Comparison of ENCODE assay signal across 9 cellular contexts in genomic region chr2:95314964-95315611, GRCh38. TPM values are rescaled to one million over a fixed set of nuclear protein-coding genes. Genes with fewer than 3 reads are reported as not detected.
DNase-seq lines count a peak whose midpoint lies in the region; ATAC-seq, FAIRE-seq and TF ChIP-seq lines count a peak whose summit lies in the region.
"Had no signal": no experiment of that assay in that cellular context is flagged by ENCODE, and none has a peak within 500 bp of the region (broad histone marks: within the 10 kb centered on the region; RNA-seq: fewer than 3 reads in every experiment).

No MANE protein-coding gene starts in this region.

- in situ Hi-C loops in GM13976 (cut with MboI; ENCODE audit: low sequenced_read_pairs, unreplicated experiment) (no loop called here), SK-MEL-5 (cut with HindIII; ENCODE audit: low pct_unique_long_range_greater_than_20kb, low sequenced_read_pairs) (no loop called here)

- no peak for FAIRE-seq in frontal cortex (lab: Jason Lieb, UNC)
- FAIRE-seq: GM18507 had no signal

- peak; percentile 92 for DNase-seq in 8988T
- peak; percentile 68 for DNase-seq in GM13976 (ENCODE audit: low spot score)
- DNase-seq in SK-MEL-5 (ENCODE audit: low read depth, low spot score): peak; percentile 61
- DNase-seq in frontal cortex (ENCODE audit: low spot score in 2 of 2): peak; percentile 76 to 78
- DNase-seq in retina: peak; percentile 53
- DNase-seq in NCI-H1048 (lab: John Stamatoyannopoulos, UW): no peak
- DNase-seq in NCI-H1436 (lab: John Stamatoyannopoulos, UW): no peak

- ATAC-seq in GM18502 (IDR thresholded peaks at IDR 0.05; ENCODE audit: poor library complexity, unreplicated experiment): no peak

- peak; percentile 12 for TF ChIP-seq CTCF in GM13976 (IDR thresholded peaks at IDR 0.05; ENCODE audit: borderline replicate concordance, control extremely low read depth, extremely low read depth, insufficient read depth, missing control alignments)

RNA-seq across cellular contexts. Expression of gene KCNIP3, which starts 17.9 kb away (rescaled TPM):
- 18.1 and 21.0 TPM in 2 replicates for total RNA-seq in SK-MEL-5 (2014; rRNA removed; shearing (Covaris generic))
- 17.1 and 20.0 TPM in 2 replicates for polyA plus RNA-seq in SK-MEL-5 (2015; cell fraction: cytosol; rRNA removed)
- polyA plus RNA-seq in SK-MEL-5 (2015; cell fraction: nucleus; rRNA removed): 27.3 and 66.5 TPM in 2 replicates
- total RNA-seq in frontal cortex: 4.9 TPM

RNA-seq across cellular contexts. Expression of gene PROM2, which starts 40.8 kb away (rescaled TPM):
- total RNA-seq in SK-MEL-5 (2014; rRNA removed; shearing (Covaris generic)): not detected in 2 replicates
- polyA plus RNA-seq in SK-MEL-5 (2015; cell fraction: cytosol; rRNA removed): 0.25 TPM in 1 of 2 replicates, not detected in the other
- polyA plus RNA-seq in SK-MEL-5 (2015; cell fraction: nucleus; rRNA removed): not detected in 2 replicates
- 0.82 TPM for total RNA-seq in frontal cortex

Comparison
In these comparisons a context has a peak if more than half of its experiments do, and no peak if none do; other contexts are left out.
1. DNase-seq: peak in 8988T (single experiment), GM13976 (single experiment), SK-MEL-5 (single experiment), frontal cortex (2 of 2) and retina (single experiment); none in NCI-H1048 (single experiment) and NCI-H1436 (single experiment).